8 cellular contexts compared by ENCODE assay signal in genomic region chr1:1783320-1783719, GRCh38. TPM values are rescaled to one million over a fixed set of nuclear protein-coding genes. Genes with fewer than 3 reads are reported as not detected.
DNase-seq lines count a peak whose midpoint lies in the region; ATAC-seq and TF ChIP-seq lines count a peak whose summit lies in the region.

No MANE protein-coding gene starts in this region.

- no peaks in the 10 kb centered on the region; the same call in 1 of the 2 replicates for H3K9me3 ChIP-seq in AG04450 (ENCODE audit: control insufficient read depth, insufficient read depth, low read length)

- peaks cover 56% of the 10 kb centered on the region for H3K36me3 Mint-ChIP-seq in central memory CD8-positive, alpha-beta T cell (ENCODE audit: insufficient read depth)
- H3K36me3 Mint-ChIP-seq in neural crest cell (ENCODE audit: low read depth), result peaks cover 14% of the 10 kb centered on the region

- CTCF ChIA-PET in AG04450 (lab: Charles Lee), result no interaction called here

- H3K27ac Mint-ChIP-seq in central memory CD8-positive, alpha-beta T cell (ENCODE audit: low read depth), result peak overlapping the region; percentile 80
- H3K27ac Mint-ChIP-seq in neural crest cell (ENCODE audit: unreplicated experiment), result no peak overlapping the region

- ATAC-seq in central memory CD8-positive, alpha-beta T cell (replicated peaks; ENCODE audit: extremely low read depth, poor library complexity, severe bottlenecking), result no peak
- ATAC-seq in HG02852 (IDR thresholded peaks at IDR 0.05; ENCODE audit: unreplicated experiment) (no peak), GM21381 (IDR thresholded peaks at IDR 0.05; ENCODE audit: unreplicated experiment) (no peak), GM18861 (IDR thresholded peaks at IDR 0.05; ENCODE audit: unreplicated experiment) (no peak)

- H3K27me3 ChIP-seq in AG04450 (ENCODE audit: control insufficient read depth, insufficient read depth, low read length), result no peaks in the 10 kb centered on the region
- H3K27me3 ChIP-seq in HL-60 (ENCODE audit: insufficient read depth, poor library complexity, severe bottlenecking), result no peaks in the 10 kb centered on the region

- H3K4me1 Mint-ChIP-seq in central memory CD8-positive, alpha-beta T cell, result peaks cover 37% of the 10 kb centered on the region
- peaks cover 30% of the 10 kb centered on the region for H3K4me1 Mint-ChIP-seq in neural crest cell

- H3K27ac ChIP-seq in AG04450 (ENCODE audit: low read depth, low read length) (peak overlapping the region; percentile 75), HL-60 (replicated peaks) (peak overlapping the region; percentile 94)

- H3K9me3 Mint-ChIP-seq in central memory CD8-positive, alpha-beta T cell, result no peaks in the 10 kb centered on the region
- no peaks in the 10 kb centered on the region for H3K9me3 Mint-ChIP-seq in neural crest cell

- H3K27me3 Mint-ChIP-seq in central memory CD8-positive, alpha-beta T cell, result no peaks in the 10 kb centered on the region
- peaks cover 27% of the 10 kb centered on the region for H3K27me3 Mint-ChIP-seq in neural crest cell (ENCODE audit: low read depth)

- TF ChIP-seq CTCF in AG04450 (IDR thresholded peaks at IDR 0.05; ENCODE audit: low read depth, low read length) (no peak), HL-60 (IDR thresholded peaks at IDR 0.05; ENCODE audit: insufficient read depth, low read length) (no peak), neural crest cell (conservative IDR thresholded peaks at IDR 0.05) (no peak)

- DNase-seq in AG04450 (ENCODE audit: low read depth, low spot score), result no peak
- no peak for DNase-seq in HL-60 (ENCODE audit: low read depth in 1 of 2, low spot score in 1 of 2)
- DNase-seq in central memory CD8-positive, alpha-beta T cell (ENCODE audit: low spot score in 2 of 2), result no peak
- no peak for DNase-seq in neural crest cell (ENCODE audit: low read depth, low spot score)
- no peak for DNase-seq in glomerular visceral epithelial cell (ENCODE audit: extremely low spot score)

- POLR2A ChIA-PET in AG04450 (lab: Yijun Ruan, JAX), result no interaction called here

- peak overlapping the region; percentile 51 for H3K4me3 Mint-ChIP-seq in central memory CD8-positive, alpha-beta T cell
- peak overlapping the region; percentile 52 for H3K4me3 Mint-ChIP-seq in neural crest cell

- H3K4me3 ChIP-seq in AG04450 (ENCODE audit: low read depth, low read length) (no peak overlapping the region), HL-60 (replicated peaks; ENCODE audit: insufficient read depth, low read length) (no peak overlapping the region)

RNA-seq across cellular contexts. Expression of gene NADK, which starts 5.0 kb away (rescaled TPM):
- polyA plus RNA-seq in AG04450 (2011; rRNA removed), result 37.8 and 39.8 TPM in 2 replicates
- polyA minus RNA-seq in AG04450 (2011; rRNA and poly(A)+ RNA removed), result 28.3 and 35.4 TPM in 2 replicates
- total RNA-seq in neural crest cell, result 88.4 and 91.9 TPM in 2 replicates

RNA-seq across cellular contexts. Expression of gene CDK11A, which starts 59.2 kb away (rescaled TPM):
- 6.0 and 10.6 TPM in 2 replicates for polyA plus RNA-seq in AG04450 (2011; rRNA removed)
- polyA minus RNA-seq in AG04450 (2011; rRNA and poly(A)+ RNA removed), result 8.3 and 13.4 TPM in 2 replicates
- total RNA-seq in neural crest cell, result 47.8 and 48.9 TPM in 2 replicates
